8 cellular contexts compared by ENCODE assay signal in genomic region chr9:125200216-125201047, GRCh38. TPM values are rescaled to one million over a fixed set of nuclear protein-coding genes. Genes with fewer than 3 reads are reported as not detected.
DNase-seq lines count a peak whose midpoint lies in the region; ATAC-seq and TF ChIP-seq lines count a peak whose summit lies in the region.

Gene RABEPK, plus strand, starts transcription at chr9:125200542. Its CDS starts 2,472 bp downstream, at chr9:125203014.

- H3K4me1 ChIP-seq in fibroblast of lung (ENCODE audit: control insufficient read depth, extremely low read depth, insufficient read depth, low read length), result no peaks in the 10 kb centered on the region

- POLR2A ChIA-PET in naive thymus-derived CD8-positive, alpha-beta T cell (lab: Charles Lee), result interaction anchor here (0.8 to 7.4 kb wide), 6 partner anchors 10 to 259 kb away, joined by 5 to 80 read pairs (median 6); partner anchors contain the start of genes GOLGA1, HSPA5 and PPP6C

- peak within 1 kb of the TSS; percentile 86 for H2AFZ ChIP-seq in fibroblast of lung (ENCODE audit: low read length)

- H3K4me1 Mint-ChIP-seq in naive thymus-derived CD8-positive, alpha-beta T cell, result peaks cover 26 to 62% (median 50%) of the 10 kb centered on the region in 4 donors

- DNase-seq in DMS79 treated with DMSO at 0.1 percent for 48 hours (lab: John Stamatoyannopoulos, UW), result peak; percentile 84
- peak; percentile 90 for DNase-seq in RPMI7951 (ENCODE audit: low read depth)
- DNase-seq in activated T-helper 1 cell treated with anti-CD3 and anti-CD28 coated beads, Interleukin-2, amount 50 U/mL, for 16 hours (ENCODE audit: low read depth in 1 of 2, low spot score in 1 of 2), result peak; percentile 79 to 83
- peak; percentile 94 to 97 for DNase-seq in fibroblast of lung (ENCODE audit: low read depth in 2 of 2)
- peak; percentile 69 to 91 (median 86) for DNase-seq in naive thymus-derived CD8-positive, alpha-beta T cell
- peak; percentile 66 to 85 (median 82) for DNase-seq in stimulated activated naive CD4-positive, alpha-beta T cell (lab: John Stamatoyannopoulos, UW)

- no peak for TF ChIP-seq CTCF in fibroblast of lung (conservative IDR thresholded peaks at IDR 0.05 in 1 of 2, IDR thresholded peaks at IDR 0.05 in 1 of 2; ENCODE audit: low read depth in 1 of 2, low read length in 2 of 2)

- H3K9ac ChIP-seq in fibroblast of lung (ENCODE audit: insufficient read depth, low read length), result peak within 1 kb of the TSS; percentile 81

- H3K27ac ChIP-seq in KOPT-K1 (ENCODE audit: low read depth, low read length, poor library complexity, severe bottlenecking) (peak within 1 kb of the TSS; percentile 87), fibroblast of lung (ENCODE audit: insufficient read depth, low read length) (peak within 1 kb of the TSS; percentile 88)

- H3K4me3 Mint-ChIP-seq in naive thymus-derived CD8-positive, alpha-beta T cell, result peak within 1 kb of the TSS; percentile 88 to 97 (median 93)

- H3K79me2 ChIP-seq in fibroblast of lung (ENCODE audit: control insufficient read depth, insufficient read depth, low read length), result no peaks in the 10 kb centered on the region

- H3K36me3 ChIP-seq in KOPT-K1 (ENCODE audit: insufficient read depth, low read length), result peaks cover 16% of the 10 kb centered on the region; the same call in 1 of the 2 replicates
- no peaks in the 10 kb centered on the region for H3K36me3 ChIP-seq in fibroblast of lung (ENCODE audit: control insufficient read depth, insufficient read depth, low read length)

- H3K27ac Mint-ChIP-seq in naive thymus-derived CD8-positive, alpha-beta T cell, result peak within 1 kb of the TSS; percentile 86 to 97 (median 94)

- ATAC-seq in GM21786 (IDR thresholded peaks at IDR 0.05; ENCODE audit: unreplicated experiment), result peak; percentile 98
- ATAC-seq in naive thymus-derived CD8-positive, alpha-beta T cell, result peak; percentile 93 to 95

- H3K9me3 ChIP-seq in KOPT-K1 (ENCODE audit: insufficient read depth, low read length, poor library complexity, severe bottlenecking) (no peaks in the 10 kb centered on the region), fibroblast of lung (ENCODE audit: control insufficient read depth, insufficient read depth, low read depth, low read length) (no peaks in the 10 kb centered on the region)

- H3K9me3 Mint-ChIP-seq in naive thymus-derived CD8-positive, alpha-beta T cell, result no peaks in the 10 kb centered on the region

- no peaks in the 10 kb centered on the region for H4K20me1 ChIP-seq in fibroblast of lung (ENCODE audit: control insufficient read depth, extremely low read depth, insufficient read depth, low read length)

- no peaks in the 10 kb centered on the region for H3K27me3 Mint-ChIP-seq in naive thymus-derived CD8-positive, alpha-beta T cell

- no peaks in the 10 kb centered on the region for H3K27me3 ChIP-seq in fibroblast of lung (ENCODE audit: control insufficient read depth, insufficient read depth, low read length)

- peaks cover 0 to 26% (median 6%) of the 10 kb centered on the region in 3 donors for H3K36me3 Mint-ChIP-seq in naive thymus-derived CD8-positive, alpha-beta T cell

- H3K4me2 ChIP-seq in fibroblast of lung (ENCODE audit: extremely low read depth, insufficient read depth, low read length), result peak within 1 kb of the TSS; percentile 83

- peak within 1 kb of the TSS; percentile 78 to 91 (median 83) for H3K4me3 ChIP-seq in fibroblast of lung (replicated peaks in 1 of 4; ENCODE audit: control extremely low read depth in 1 of 4, insufficient read depth in 1 of 4, low read depth in 3 of 4, low read length in 4 of 4)

RNA-seq across cellular contexts. Expression of gene RABEPK, which starts in this region (rescaled TPM):
- 25.1 and 33.5 TPM in 2 replicates for total RNA-seq in RPMI7951 (2014; rRNA removed; shearing (Covaris generic))
- 37.3 and 37.8 TPM in 2 replicates for total RNA-seq in fibroblast of lung
- polyA plus RNA-seq in fibroblast of lung, result 29.8 and 32.6 TPM in 2 replicates
- polyA plus RNA-seq in fibroblast of lung (2012), result 30.5 and 34.4 TPM in 2 replicates
- polyA minus RNA-seq in fibroblast of lung (ENCODE audit: low replicate concordance), result 14.3 and 27.3 TPM in 2 replicates
- total RNA-seq in naive thymus-derived CD8-positive, alpha-beta T cell, result 10 to 100 TPM; 13.1 TPM
- polyA plus RNA-seq in naive thymus-derived CD8-positive, alpha-beta T cell, result 10 to 100 TPM; 29.4 to 44.2 (median 32.7) TPM

Comparison
In these comparisons a context has a peak if more than half of its experiments do, and no peak if none do; other contexts are left out.
1. Peak in every context shown above with its lines: DNase-seq, ATAC-seq, H3K4me3 ChIP-seq and H3K27ac ChIP-seq.